In the genomic region with DNA sequence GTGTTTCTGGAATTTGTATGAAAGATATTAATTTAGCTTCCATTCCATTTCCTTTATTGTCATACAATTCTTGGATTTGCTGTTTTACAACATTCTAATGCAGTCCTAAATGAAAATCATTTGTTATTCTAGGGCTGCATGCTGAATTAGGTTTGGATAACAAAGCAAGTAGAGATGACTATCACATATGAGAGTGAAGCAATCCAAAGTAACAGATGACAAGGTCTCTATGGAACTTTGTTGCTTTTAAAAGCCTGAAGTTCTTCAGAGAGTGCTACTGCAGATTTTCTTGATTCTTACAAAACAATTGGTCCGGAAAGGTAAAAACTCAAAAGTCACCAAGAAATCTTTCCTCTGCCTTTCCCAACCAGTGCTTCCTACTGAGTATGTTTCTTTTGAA, we compare ENCODE assay signal across 14 cellular contexts.
"Had no signal": no experiment of that assay in that cellular context is flagged by ENCODE, and none has a peak within 500 bp of the region (broad histone marks: within the 10 kb centered on the region; RNA-seq: fewer than 3 reads in every experiment).

No MANE protein-coding gene starts in this region.

- DNase-seq: activated naive CD4-positive, alpha-beta T cell; activated naive CD8-positive, alpha-beta T cell treated with anti-CD3 and anti-CD28 coated beads, Interleukin-2, amount 10 ng/mL, durations not matched to agents 7 days and 5 days; activated T-cell treated with anti-CD3 and anti-CD28 coated beads for 4 hours; aorta; cortex of kidney; gastrocnemius medialis; islet precursor cell; stimulated activated CD4-positive, alpha-beta T cell treated with anti-CD3 and anti-CD28 coated beads, Interleukin-2, amount 100 ng/mL, for 48 hours; stimulated activated naive B cell treated with anti-CD40 and anti-IgM and Interleukin-4, amounts not matched to agents 10 μg/mL and 1 μg/mL and 100 μg/mL, for 72 hours had no signal

- H3K79me2 ChIP-seq: parathyroid adenoma had no signal

- ATAC-seq: activated CD4-positive, CD25-positive, alpha-beta regulatory T cell treated with anti-CD3 and anti-CD28 coated beads, Interleukin-2, amount 50 U/mL, for 24 hours; gastrocnemius medialis; stimulated activated naive B cell treated with anti-CD40 and anti-IgM and Interleukin-4, amounts not matched to agents 10 μg/mL and 1 μg/mL and 100 μg/mL, for 72 hours had no signal

- H3K27me3 Mint-ChIP-seq: stimulated activated naive B cell treated with anti-CD40 and anti-IgM and Interleukin-4, amounts not matched to agents 10 μg/mL and 1 μg/mL and 100 μg/mL, for 72 hours had no signal

- H3K27me3 ChIP-seq: gastrocnemius medialis, tibial nerve, vagina had no signal

- H3K36me3 Mint-ChIP-seq: activated naive CD8-positive, alpha-beta T cell treated with anti-CD3 and anti-CD28 coated beads, Interleukin-2, amount 10 ng/mL, durations not matched to agents 7 days and 5 days; stimulated activated naive B cell treated with anti-CD40 and anti-IgM and Interleukin-4, amounts not matched to agents 10 μg/mL and 1 μg/mL and 100 μg/mL, for 72 hours had no signal

- H3K27ac ChIP-seq: gastrocnemius medialis, parathyroid adenoma, tibial nerve, vagina had no signal

- H2AFZ ChIP-seq: parathyroid adenoma had no signal

- H3K9me3 ChIP-seq: gastrocnemius medialis, vagina had no signal

- H3K27ac Mint-ChIP-seq: activated naive CD8-positive, alpha-beta T cell treated with anti-CD3 and anti-CD28 coated beads, Interleukin-2, amount 10 ng/mL, durations not matched to agents 7 days and 5 days; stimulated activated naive B cell treated with anti-CD40 and anti-IgM and Interleukin-4, amounts not matched to agents 10 μg/mL and 1 μg/mL and 100 μg/mL, for 72 hours had no signal

- H3K4me3 Mint-ChIP-seq: activated naive CD8-positive, alpha-beta T cell treated with anti-CD3 and anti-CD28 coated beads, Interleukin-2, amount 10 ng/mL, durations not matched to agents 7 days and 5 days; neural crest cell; stimulated activated naive B cell treated with anti-CD40 and anti-IgM and Interleukin-4, amounts not matched to agents 10 μg/mL and 1 μg/mL and 100 μg/mL, for 72 hours had no signal

- H3K4me1 Mint-ChIP-seq: activated naive CD8-positive, alpha-beta T cell treated with anti-CD3 and anti-CD28 coated beads, Interleukin-2, amount 10 ng/mL, durations not matched to agents 7 days and 5 days; stimulated activated naive B cell treated with anti-CD40 and anti-IgM and Interleukin-4, amounts not matched to agents 10 μg/mL and 1 μg/mL and 100 μg/mL, for 72 hours had no signal

- H3K36me3 ChIP-seq: gastrocnemius medialis, tibial nerve, vagina had no signal

- H3K4me3 ChIP-seq: gastrocnemius medialis, tibial nerve, vagina had no signal

- H3K4me1 ChIP-seq: gastrocnemius medialis, parathyroid adenoma, tibial nerve, vagina had no signal
